Comparison of ENCODE assay signal across 15 cellular contexts in genomic region chr2:105712166-105712915, GRCh38. TPM values are rescaled to one million over a fixed set of nuclear protein-coding genes. Genes with fewer than 3 reads are reported as not detected.
DNase-seq lines count a peak whose midpoint lies in the region; ATAC-seq, FAIRE-seq and TF ChIP-seq lines count a peak whose summit lies in the region.
"Had no signal": no experiment of that assay in that cellular context is flagged by ENCODE, and none has a peak within 500 bp of the region (broad histone marks: within the 10 kb centered on the region; RNA-seq: fewer than 3 reads in every experiment).

No MANE protein-coding gene starts in this region.

- TF ChIP-seq CTCF in keratinocyte (optimal IDR thresholded peaks at IDR 0.05 in 1 of 3, IDR thresholded peaks at IDR 0.05 in 1 of 3, conservative IDR thresholded peaks at IDR 0.05 in 1 of 3; ENCODE audit: extremely low read depth in 1 of 3, insufficient read depth in 2 of 3, low read length in 3 of 3), result no peak
- no peak for TF ChIP-seq CTCF in HFFc6 (IDR thresholded peaks at IDR 0.05)

- H3K27ac ChIP-seq in keratinocyte (ENCODE audit: control insufficient read depth, insufficient read depth, low read length), result peak overlapping the region; percentile 66
- H3K27ac ChIP-seq: suprapubic skin had no signal

- dilution Hi-C loops in keratinocyte (cut with MboI; ENCODE audit: extremely low pct_ligation_motif_present, low sequenced_read_pairs), result no loop called here

- no peak overlapping the region for H3K4me3 Mint-ChIP-seq in HFFc6
- H3K4me3 Mint-ChIP-seq: activated naive CD4-positive, alpha-beta T cell treated with anti-CD3 and anti-CD28 coated beads for 36 hours; CD4-positive, alpha-beta memory T cell had no signal

- no peak for ATAC-seq in HG03159 (IDR thresholded peaks at IDR 0.05; ENCODE audit: unreplicated experiment)
- ATAC-seq: Right ventricle myocardium inferior had no signal

- H3K9me1 ChIP-seq in keratinocyte (ENCODE audit: control insufficient read depth, extremely low read depth, insufficient read depth, low read length), result no peaks in the 10 kb centered on the region

- peaks cover 31% of the 10 kb centered on the region for H3K27me3 Mint-ChIP-seq in HFFc6 (ENCODE audit: insufficient read depth)

- H3K36me3 Mint-ChIP-seq in HFFc6 (ENCODE audit: low read depth), result no peaks in the 10 kb centered on the region

- no peaks in the 10 kb centered on the region for H3K9me3 Mint-ChIP-seq in HFFc6
- H3K9me3 Mint-ChIP-seq: activated naive CD4-positive, alpha-beta T cell treated with anti-CD3 and anti-CD28 coated beads for 36 hours; CD4-positive, alpha-beta memory T cell had no signal

- peaks cover 13% of the 10 kb centered on the region for H3K4me1 Mint-ChIP-seq in HFFc6 (ENCODE audit: low read depth)

- no peaks in the 10 kb centered on the region for H3K27me3 ChIP-seq in keratinocyte (ENCODE audit: control insufficient read depth, extremely low read depth, insufficient read depth, low read length)
- H3K27me3 ChIP-seq: suprapubic skin had no signal

- peak overlapping the region in 1 of 3 experiments; percentile 1 for H3K4me3 ChIP-seq in keratinocyte (ENCODE audit: control insufficient read depth in 2 of 3, extremely low read depth in 1 of 3, insufficient read depth in 2 of 3, low read depth in 1 of 3, low read length in 3 of 3)
- H3K4me3 ChIP-seq: suprapubic skin had no signal

- H2AFZ ChIP-seq in keratinocyte (ENCODE audit: control insufficient read depth, low read length), result no peak overlapping the region

- no peaks in the 10 kb centered on the region for H3K36me3 ChIP-seq in keratinocyte (ENCODE audit: control insufficient read depth in 2 of 2, extremely low read depth in 1 of 2, insufficient read depth in 2 of 2, low read length in 2 of 2)
- H3K36me3 ChIP-seq: suprapubic skin had no signal

- FAIRE-seq in HTR-8/SVneo (lab: Jason Lieb, UNC), result peak; percentile 67
- FAIRE-seq in keratinocyte (lab: Jason Lieb, UNC), result no peak

- DNase-seq in Daoy (ENCODE audit: low read depth) (peak; percentile 85), HTR-8/SVneo (ENCODE audit: insufficient read length, low spot score) (no peak), T1000 (lab: John Stamatoyannopoulos, UW) (peak; percentile 59), keratinocyte (ENCODE audit: low read depth, low spot score) (peak; percentile 2), LoVo (ENCODE audit: low spot score) (no peak), HFFc6 (no peak)
- no peak for DNase-seq in activated CD8-positive, alpha-beta memory T cell treated with anti-CD3 and anti-CD28 coated beads, Interleukin-2, amount 50 U/mL, for 4 hours
- DNase-seq: activated CD8-positive, alpha-beta memory T cell treated with anti-CD3 and anti-CD28 coated beads for 24 hours; CD4-positive, alpha-beta memory T cell; cerebellar nuclear complex; occipital lobe had no signal

- H3K9me3 ChIP-seq in keratinocyte (ENCODE audit: control insufficient read depth, low read depth, low read length), result no peaks in the 10 kb centered on the region
- H3K9me3 ChIP-seq: suprapubic skin had no signal

- H3K4me1 ChIP-seq in keratinocyte (ENCODE audit: control insufficient read depth, extremely low read depth, insufficient read depth, low read length), result peaks cover 25% of the 10 kb centered on the region
- H3K4me1 ChIP-seq: suprapubic skin had no signal

- peak overlapping the region; percentile 79 for H3K4me2 ChIP-seq in keratinocyte (ENCODE audit: control insufficient read depth, extremely low read depth, insufficient read depth, low read depth, low read length)

- no peaks in the 10 kb centered on the region for H4K20me1 ChIP-seq in keratinocyte (ENCODE audit: control insufficient read depth, extremely low read depth, insufficient read depth, low read length)

- no peaks in the 10 kb centered on the region for H3K79me2 ChIP-seq in keratinocyte (ENCODE audit: control insufficient read depth, insufficient read depth, low read length)

- H3K27ac Mint-ChIP-seq in HFFc6, result no peak overlapping the region
- H3K27ac Mint-ChIP-seq: activated naive CD4-positive, alpha-beta T cell treated with anti-CD3 and anti-CD28 coated beads for 36 hours; CD4-positive, alpha-beta memory T cell had no signal

- H3K9ac ChIP-seq in keratinocyte (ENCODE audit: control insufficient read depth, extremely low read depth, insufficient read depth, low read length), result no peak overlapping the region

RNA-seq across cellular contexts. Expression of gene NCK2, which starts 32.4 kb away (rescaled TPM):
- total RNA-seq in Daoy (2014; rRNA removed; shearing (Covaris generic)), result 20.5 and 25.7 TPM in 2 replicates
- 24.2 to 54.8 TPM (median 31.4 TPM) in 3 replicates for polyA plus RNA-seq in keratinocyte
- polyA plus RNA-seq in keratinocyte (2011; ENCODE audit: low read depth), result 42.3 TPM
- 34.1 and 49.8 TPM in 2 replicates for polyA plus RNA-seq in keratinocyte (2011; cell fraction: cytosol; rRNA removed)
- 21.5 and 21.6 TPM in 2 replicates for polyA plus RNA-seq in keratinocyte (2011; cell fraction: nucleus; rRNA removed)
- polyA plus RNA-seq in keratinocyte (2012; ENCODE audit: low replicate concordance), result 20.0 and 50.3 TPM in 2 replicates
- polyA minus RNA-seq in keratinocyte, result 17.3 to 43.2 TPM (median 22.0 TPM) in 3 replicates
- 32.8 TPM for polyA minus RNA-seq in keratinocyte (2011; cell fraction: cytosol; rRNA and poly(A)+ RNA removed)
- polyA minus RNA-seq in keratinocyte (2011; cell fraction: nucleus; rRNA and poly(A)+ RNA removed), result 16.5 and 19.8 TPM in 2 replicates
- total RNA-seq in HFFc6 (2021; fragmentation: NEBNext Ultra II Directional; extraction: Animal tissue kit (Norgen Biotek cat#: 25700)), result 10 to 100 TPM; 18.6 to 20.2 (median 19.8) TPM

Comparison
In these comparisons a context has a peak if more than half of its experiments do, and no peak if none do; other contexts are left out.
1. DNase-seq: peak in Daoy (single experiment), T1000 (single experiment) and keratinocyte (single experiment); none in HTR-8/SVneo (single experiment), LoVo (single experiment), activated CD8-positive, alpha-beta memory T cell treated with anti-CD3 and anti-CD28 coated beads, Interleukin-2, amount 50 U/mL, for 4 hours (single experiment) and HFFc6 (single experiment).